8 cellular contexts compared by ENCODE assay signal in the genomic region with DNA sequence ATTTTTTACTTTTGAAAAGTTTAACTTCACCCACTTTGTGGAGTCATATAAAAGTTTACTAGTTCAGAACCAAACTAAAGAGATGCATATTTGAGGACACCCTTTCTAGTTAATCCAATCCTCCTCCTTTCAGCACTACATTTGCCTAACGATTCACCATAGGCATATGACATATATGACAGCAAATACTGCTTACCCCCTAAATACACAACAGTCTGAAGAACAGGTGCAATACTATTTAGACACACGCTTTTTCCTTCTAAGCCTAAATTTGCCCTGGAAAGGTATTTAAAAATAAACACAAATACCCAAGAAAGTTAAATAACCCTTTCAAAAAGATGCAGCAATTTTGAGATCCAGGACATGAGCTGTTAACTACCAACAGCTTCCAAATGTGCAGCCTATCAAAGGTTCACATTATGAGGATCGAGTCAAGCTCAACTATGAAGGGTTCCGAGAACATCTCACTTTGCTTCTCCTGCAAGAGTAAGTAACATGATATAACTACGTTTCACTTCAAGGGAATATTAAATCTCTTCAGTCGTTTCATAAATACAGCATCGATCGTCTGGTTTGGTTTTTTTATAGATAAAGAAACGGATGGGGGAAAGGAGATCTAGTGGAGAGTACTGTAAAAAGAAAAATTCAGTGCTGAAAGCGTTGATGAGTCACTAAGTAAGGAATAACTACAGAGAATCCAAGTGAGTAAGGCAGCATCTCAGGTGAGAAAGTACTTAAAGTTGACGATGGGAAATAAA. TPM values are rescaled to one million over a fixed set of nuclear protein-coding genes. Genes with fewer than 3 reads are reported as not detected.
DNase-seq lines count a peak whose midpoint lies in the region; ATAC-seq and TF ChIP-seq lines count a peak whose summit lies in the region.

No MANE protein-coding gene starts in this region.

- peak overlapping the region; percentile 93 for H2AFZ ChIP-seq in smooth muscle cell (ENCODE audit: low read depth)

- no peak for ATAC-seq in activated T-cell treated with anti-CD3 and anti-CD28 coated beads, Interleukin-2, amount 50 U/mL, for 72 hours (replicated peaks in 1 of 2)
- ATAC-seq in HG02610 (IDR thresholded peaks at IDR 0.05; ENCODE audit: unreplicated experiment) = no peak

- peak overlapping the region; percentile 95 for H3K27ac ChIP-seq in smooth muscle cell (ENCODE audit: low read depth)

- WGBS in smooth muscle cell (ENCODE audit: low lambda C conversion rate) = 13% methylated on average over 11 of the region's 11 CpGs

- H4K20me1 ChIP-seq in smooth muscle cell (ENCODE audit: low read depth) = peaks cover 57% of the 10 kb centered on the region

- no peaks in the 10 kb centered on the region for H3K27me3 ChIP-seq in smooth muscle cell (ENCODE audit: low read depth)

- peak overlapping the region; percentile 90 to 100 for H3K4me3 Mint-ChIP-seq in activated T-cell treated with anti-CD3 and anti-CD28 coated beads, Interleukin-2, amount 50 U/mL, for 72 hours
- peak overlapping the region; percentile 87 for H3K4me3 Mint-ChIP-seq in activated CD4-positive, alpha-beta memory T cell treated with anti-CD3 and anti-CD28 coated beads, Interleukin-2, amount 10 ng/mL, durations not matched to agents 7 days and 5 days

- H3K9me3 Mint-ChIP-seq in activated T-cell treated with anti-CD3 and anti-CD28 coated beads, Interleukin-2, amount 50 U/mL, for 72 hours = no peaks in the 10 kb centered on the region
- H3K9me3 Mint-ChIP-seq in activated CD4-positive, alpha-beta memory T cell treated with anti-CD3 and anti-CD28 coated beads, Interleukin-2, amount 10 ng/mL, durations not matched to agents 7 days and 5 days = no peaks in the 10 kb centered on the region

- in situ Hi-C loops in KBM-7 (cut with MboI; ENCODE audit: low pct_unique_long_range_greater_than_20kb, low sequenced_read_pairs) = no loop called here

- no peak for DNase-seq in activated T-cell treated with anti-CD3 and anti-CD28 coated beads, Interleukin-2, amount 50 U/mL, for 72 hours
- DNase-seq in activated T-cell treated with anti-CD3 and anti-CD28 coated beads for 4 hours = no peak
- no peak for DNase-seq in activated CD4-positive, alpha-beta memory T cell treated with anti-CD3 and anti-CD28 coated beads, Interleukin-2, amount 10 ng/mL, durations not matched to agents 7 days and 5 days
- no peak for DNase-seq in smooth muscle cell (lab: John Stamatoyannopoulos, UW; ENCODE audit: unreplicated experiment)
- no peak for DNase-seq in KBM-7
- no peak for DNase-seq in NCI-H1092 treated with DMSO at 0.1 percent for 48 hours (lab: John Stamatoyannopoulos, UW)

- H3K36me3 ChIP-seq in smooth muscle cell (ENCODE audit: low read depth) = no peaks in the 10 kb centered on the region

- peak overlapping the region; percentile 100 for H3K27ac Mint-ChIP-seq in activated T-cell treated with anti-CD3 and anti-CD28 coated beads, Interleukin-2, amount 50 U/mL, for 72 hours
- peak overlapping the region; percentile 78 for H3K27ac Mint-ChIP-seq in activated CD4-positive, alpha-beta memory T cell treated with anti-CD3 and anti-CD28 coated beads, Interleukin-2, amount 10 ng/mL, durations not matched to agents 7 days and 5 days

- no peaks in the 10 kb centered on the region for H3K9me3 ChIP-seq in smooth muscle cell (replicated peaks; ENCODE audit: low read depth)

- peak overlapping the region; percentile 95 for H3K4me2 ChIP-seq in smooth muscle cell

- peaks cover 12% of the 10 kb centered on the region for H3F3A ChIP-seq in smooth muscle cell (ENCODE audit: low read depth)

- CTCF ChIA-PET in activated CD4-positive, alpha-beta memory T cell treated with anti-CD3 and anti-CD28 coated beads, Interleukin-2, amount 10 ng/mL, durations not matched to agents 7 days and 5 days (lab: Charles Lee) = interaction anchor here (0.6 kb wide), 2 partner anchors 16 to 176 kb away, joined by 3 to 7 read pairs; no protein-coding TSS in a partner anchor

- peak overlapping the region; percentile 98 for H3K9ac ChIP-seq in smooth muscle cell (ENCODE audit: low read depth)

- H3K4me1 ChIP-seq in smooth muscle cell (ENCODE audit: low read depth) = peaks cover 23% of the 10 kb centered on the region

- no peak for TF ChIP-seq CTCF in smooth muscle cell (IDR thresholded peaks at IDR 0.05; ENCODE audit: borderline replicate concordance, insufficient read depth, poor library complexity, severe bottlenecking)

- peaks cover 83% of the 10 kb centered on the region for H3K79me2 ChIP-seq in smooth muscle cell (ENCODE audit: low read depth)

- H3K36me3 Mint-ChIP-seq in activated T-cell treated with anti-CD3 and anti-CD28 coated beads, Interleukin-2, amount 50 U/mL, for 72 hours (ENCODE audit: insufficient read depth in 2 of 2) = peaks cover 9 to 14% of the 10 kb centered on the region in 2 donors
- peaks cover 24% of the 10 kb centered on the region for H3K36me3 Mint-ChIP-seq in activated CD4-positive, alpha-beta memory T cell treated with anti-CD3 and anti-CD28 coated beads, Interleukin-2, amount 10 ng/mL, durations not matched to agents 7 days and 5 days (ENCODE audit: low read depth)

- no peaks in the 10 kb centered on the region for H3K27me3 Mint-ChIP-seq in activated T-cell treated with anti-CD3 and anti-CD28 coated beads, Interleukin-2, amount 50 U/mL, for 72 hours (ENCODE audit: low read depth)
- H3K27me3 Mint-ChIP-seq in activated CD4-positive, alpha-beta memory T cell treated with anti-CD3 and anti-CD28 coated beads, Interleukin-2, amount 10 ng/mL, durations not matched to agents 7 days and 5 days = no peaks in the 10 kb centered on the region

- POLR2A ChIA-PET in activated CD4-positive, alpha-beta memory T cell treated with anti-CD3 and anti-CD28 coated beads, Interleukin-2, amount 10 ng/mL, durations not matched to agents 7 days and 5 days (lab: Charles Lee) = interaction anchor here (1.4 to 3.3 kb wide), 7 partner anchors 11 to 433 kb away, joined by 3 to 47 read pairs (median 5); partner anchors contain the start of genes DTD2, HEATR5A and HECTD1

- peaks cover 65% of the 10 kb centered on the region for H3K4me1 Mint-ChIP-seq in activated T-cell treated with anti-CD3 and anti-CD28 coated beads, Interleukin-2, amount 50 U/mL, for 72 hours (ENCODE audit: low read depth)
- H3K4me1 Mint-ChIP-seq in activated CD4-positive, alpha-beta memory T cell treated with anti-CD3 and anti-CD28 coated beads, Interleukin-2, amount 10 ng/mL, durations not matched to agents 7 days and 5 days = peaks cover 46% of the 10 kb centered on the region

- peak overlapping the region; percentile 89 for H3K4me3 ChIP-seq in iPS-11a (ENCODE audit: low read depth, low read length)
- peak overlapping the region; percentile 99 for H3K4me3 ChIP-seq in smooth muscle cell

RNA-seq across cellular contexts. Expression of gene AP4S1, which starts 0.7 kb away (rescaled TPM):
- total RNA-seq in activated T-cell treated with anti-CD3 and anti-CD28 coated beads, Interleukin-2, amount 50 U/mL, for 72 hours = 1 to 10 TPM; 6.3 to 8.6 TPM
- total RNA-seq in activated CD4-positive, alpha-beta memory T cell treated with anti-CD3 and anti-CD28 coated beads, Interleukin-2, amount 10 ng/mL, durations not matched to agents 7 days and 5 days = 1 to 10 TPM; 3.7 to 4.2 TPM
- 7.6 and 9.8 TPM in 2 replicates for total RNA-seq in smooth muscle cell
- 2.3 and 4.1 TPM in 2 replicates for polyA plus RNA-seq in smooth muscle cell

RNA-seq across cellular contexts. Expression of gene STRN3, which starts 1.4 kb away (rescaled TPM):
- 10 to 100 TPM; 19.7 to 24.5 TPM for total RNA-seq in activated T-cell treated with anti-CD3 and anti-CD28 coated beads, Interleukin-2, amount 50 U/mL, for 72 hours
- 10 to 100 TPM; 22.3 to 25.4 TPM for total RNA-seq in activated CD4-positive, alpha-beta memory T cell treated with anti-CD3 and anti-CD28 coated beads, Interleukin-2, amount 10 ng/mL, durations not matched to agents 7 days and 5 days
- total RNA-seq in smooth muscle cell = 43.6 and 66.2 TPM in 2 replicates
- polyA plus RNA-seq in smooth muscle cell = 6.8 and 9.5 TPM in 2 replicates
